ENCODE assay signal across 24 cellular contexts in the genomic region with DNA sequence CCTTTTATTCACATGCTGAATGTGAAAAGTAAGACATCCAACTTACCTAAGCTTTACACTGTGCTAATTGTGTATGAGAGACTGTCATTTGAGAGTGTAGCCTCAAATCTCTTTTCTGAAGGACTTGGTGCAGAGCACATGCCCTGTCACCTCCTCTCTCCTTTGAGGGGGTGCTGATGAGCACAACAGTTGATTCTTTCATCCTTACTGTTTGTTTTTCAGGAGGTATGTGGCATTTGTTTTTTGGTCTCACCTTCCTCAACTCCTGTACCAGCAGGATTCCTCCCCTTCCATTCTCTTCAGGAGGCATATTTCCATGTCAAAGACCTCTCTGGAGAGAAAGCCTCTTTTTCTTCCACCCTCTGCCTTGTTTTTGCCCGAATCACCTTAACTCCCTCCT.
DNase-seq lines count a peak whose midpoint lies in the region; ATAC-seq and TF ChIP-seq lines count a peak whose summit lies in the region.
"Had no signal": no experiment of that assay in that cellular context is flagged by ENCODE, and none has a peak within 500 bp of the region (broad histone marks: within the 10 kb centered on the region; RNA-seq: fewer than 3 reads in every experiment).

No MANE protein-coding gene starts in this region.

- no peak for ATAC-seq in natural killer cell treated with Interleukin-12 subunit alpha and Interleukin-12 subunit beta and Interleukin-15 and Interleukin-18, amount 100 ng/mL, for 72 hours
- ATAC-seq in GM19328 (IDR thresholded peaks at IDR 0.05; ENCODE audit: unreplicated experiment) = no peak
- ATAC-seq: activated CD4-positive, CD25-positive, alpha-beta regulatory T cell treated with anti-CD3 and anti-CD28 coated beads, Interleukin-2, amount 50 U/mL, for 24 hours; activated CD8-positive, alpha-beta T cell treated with anti-CD3 and anti-CD28 coated beads, Interleukin-2, amount 10 ng/mL, durations not matched to agents 7 days and 5 days; effector memory CD8-positive, alpha-beta T cell had no signal

- no peaks in the 10 kb centered on the region for H3K9me3 Mint-ChIP-seq in natural killer cell treated with Interleukin-12 subunit alpha and Interleukin-12 subunit beta and Interleukin-15 and Interleukin-18, amount 100 ng/mL, for 72 hours
- H3K9me3 Mint-ChIP-seq: effector memory CD8-positive, alpha-beta T cell; naive B cell had no signal

- no peak for TF ChIP-seq CTCF in neutrophil (IDR thresholded peaks at IDR 0.05)

- H3K9ac ChIP-seq in NT2/D1 (ENCODE audit: insufficient read length, low read depth) = no peak overlapping the region

- H3K36me3 ChIP-seq in H7 (replicated peaks; ENCODE audit: control insufficient read depth, insufficient read depth, low read length) = no peaks in the 10 kb centered on the region
- H3K36me3 ChIP-seq in NT2/D1 (ENCODE audit: insufficient read depth, insufficient read length, low read length) = no peaks in the 10 kb centered on the region
- H3K36me3 ChIP-seq in neutrophil = no peaks in the 10 kb centered on the region
- H3K36me3 ChIP-seq: breast epithelium, suprapubic skin, vagina had no signal

- DNase-seq in H7 (peak; percentile 66), NT2/D1 (ENCODE audit: low read depth, low spot score) (peak; percentile 69), iPS-NIHi7 (ENCODE audit: extremely low spot score) (peak; percentile 38), NCI-H146 (lab: John Stamatoyannopoulos, UW) (no peak), NCI-H128 (lab: John Stamatoyannopoulos, UW; ENCODE audit: unreplicated experiment) (no peak)
- DNase-seq in natural killer cell treated with Interleukin-12 subunit alpha and Interleukin-12 subunit beta and Interleukin-15 and Interleukin-18, amount 100 ng/mL, for 72 hours (ENCODE audit: low spot score) = no peak
- DNase-seq: activated CD8-positive, alpha-beta T cell treated with anti-CD3 and anti-CD28 coated beads, Interleukin-2, amount 10 ng/mL, durations not matched to agents 7 days and 5 days; activated gamma-delta T cell treated with Interleukin-2 at 50 U/mL for 16 hours; activated T-cell treated with anti-CD3 and anti-CD28 coated beads, Interleukin-2, amount 50 U/mL, for 1 hour; CD4-positive, CD25-positive, alpha-beta regulatory T cell; effector memory CD8-positive, alpha-beta T cell; naive B cell; NCI-H1417 treated with DMSO at 0.1 percent for 48 hours; NCI-H2171; NCI-H526 treated with DMSO at 0.1 percent for 48 hours; Right ventricle myocardium superior; stimulated activated CD4-positive, alpha-beta T cell treated with anti-CD3 and anti-CD28 coated beads, Interleukin-1b, Interleukin-23, amount 100 ng/mL, for 48 hours; SW 1271 had no signal

- H3K4me1 Mint-ChIP-seq in natural killer cell treated with Interleukin-12 subunit alpha and Interleukin-12 subunit beta and Interleukin-15 and Interleukin-18, amount 100 ng/mL, for 72 hours (ENCODE audit: low read depth in 2 of 2) = peaks cover 4 to 5% of the 10 kb centered on the region in 2 donors
- H3K4me1 Mint-ChIP-seq: CD4-positive, CD25-positive, alpha-beta regulatory T cell; naive B cell had no signal

- H3K27me3 Mint-ChIP-seq in natural killer cell treated with Interleukin-12 subunit alpha and Interleukin-12 subunit beta and Interleukin-15 and Interleukin-18, amount 100 ng/mL, for 72 hours = peaks cover 22 to 27% of the 10 kb centered on the region in 2 donors
- H3K27me3 Mint-ChIP-seq: effector memory CD8-positive, alpha-beta T cell had no signal

- no peak overlapping the region for H3K4me3 Mint-ChIP-seq in natural killer cell treated with Interleukin-12 subunit alpha and Interleukin-12 subunit beta and Interleukin-15 and Interleukin-18, amount 100 ng/mL, for 72 hours
- H3K4me3 Mint-ChIP-seq: activated CD8-positive, alpha-beta T cell treated with anti-CD3 and anti-CD28 coated beads, Interleukin-2, amount 10 ng/mL, durations not matched to agents 7 days and 5 days; CD4-positive, CD25-positive, alpha-beta regulatory T cell; effector memory CD8-positive, alpha-beta T cell; naive B cell had no signal

- H3K27ac Mint-ChIP-seq in natural killer cell treated with Interleukin-12 subunit alpha and Interleukin-12 subunit beta and Interleukin-15 and Interleukin-18, amount 100 ng/mL, for 72 hours = no peak overlapping the region
- H3K27ac Mint-ChIP-seq: activated CD8-positive, alpha-beta T cell treated with anti-CD3 and anti-CD28 coated beads, Interleukin-2, amount 10 ng/mL, durations not matched to agents 7 days and 5 days; effector memory CD8-positive, alpha-beta T cell; naive B cell had no signal

- H3K9me3 ChIP-seq in NT2/D1 (ENCODE audit: insufficient read depth, low read length) = no peaks in the 10 kb centered on the region
- no peaks in the 10 kb centered on the region for H3K9me3 ChIP-seq in neutrophil
- H3K9me3 ChIP-seq: breast epithelium, suprapubic skin, vagina had no signal

- no peaks in the 10 kb centered on the region for H3K36me3 Mint-ChIP-seq in natural killer cell treated with Interleukin-12 subunit alpha and Interleukin-12 subunit beta and Interleukin-15 and Interleukin-18, amount 100 ng/mL, for 72 hours
- H3K36me3 Mint-ChIP-seq: CD4-positive, CD25-positive, alpha-beta regulatory T cell; naive B cell had no signal

- H3K4me3 ChIP-seq in H7 (ENCODE audit: insufficient read depth, low read depth, low read length) (no peak overlapping the region), NT2/D1 (ENCODE audit: insufficient read length, low read depth) (no peak overlapping the region), neutrophil (ENCODE audit: low read depth in 1 of 2, low read length in 1 of 2) (peak overlapping the region; percentile 41 to 43)
- H3K4me3 ChIP-seq: breast epithelium, suprapubic skin, vagina had no signal

- H3K27me3 ChIP-seq in H7 (ENCODE audit: control insufficient read depth, insufficient read depth, low read length) = no peaks in the 10 kb centered on the region
- no peaks in the 10 kb centered on the region for H3K27me3 ChIP-seq in NT2/D1 (ENCODE audit: insufficient read depth, insufficient read length)
- H3K27me3 ChIP-seq in neutrophil = no peaks in the 10 kb centered on the region
- H3K27me3 ChIP-seq: breast epithelium, suprapubic skin, vagina had no signal

- H3K27ac ChIP-seq in neutrophil = peak overlapping the region; percentile 76
- H3K27ac ChIP-seq: breast epithelium, suprapubic skin, vagina had no signal

- H3K4me1 ChIP-seq in NT2/D1 (ENCODE audit: insufficient read depth, insufficient read length) (peaks cover 5% of the 10 kb centered on the region), neutrophil (ENCODE audit: control insufficient read depth in 1 of 2, insufficient read depth in 1 of 2, low read depth in 1 of 2, low read length in 1 of 2) (peaks cover 41 to 52% of the 10 kb centered on the region in 2 experiments)
- H3K4me1 ChIP-seq: breast epithelium, vagina had no signal

Comparison
In these comparisons a context has a peak if more than half of its experiments do, and no peak if none do; other contexts are left out.
1. DNase-seq: peak in H7 (single experiment), NT2/D1 (single experiment) and iPS-NIHi7 (single experiment); none in NCI-H146 (single experiment), NCI-H128 (single experiment) and natural killer cell treated with Interleukin-12 subunit alpha and Interleukin-12 subunit beta and Interleukin-15 and Interleukin-18, amount 100 ng/mL, for 72 hours (single experiment).
2. H3K4me3 ChIP-seq: peak in neutrophil (2 of 2); none in H7 (single experiment) and NT2/D1 (single experiment).